In the genomic region with DNA sequence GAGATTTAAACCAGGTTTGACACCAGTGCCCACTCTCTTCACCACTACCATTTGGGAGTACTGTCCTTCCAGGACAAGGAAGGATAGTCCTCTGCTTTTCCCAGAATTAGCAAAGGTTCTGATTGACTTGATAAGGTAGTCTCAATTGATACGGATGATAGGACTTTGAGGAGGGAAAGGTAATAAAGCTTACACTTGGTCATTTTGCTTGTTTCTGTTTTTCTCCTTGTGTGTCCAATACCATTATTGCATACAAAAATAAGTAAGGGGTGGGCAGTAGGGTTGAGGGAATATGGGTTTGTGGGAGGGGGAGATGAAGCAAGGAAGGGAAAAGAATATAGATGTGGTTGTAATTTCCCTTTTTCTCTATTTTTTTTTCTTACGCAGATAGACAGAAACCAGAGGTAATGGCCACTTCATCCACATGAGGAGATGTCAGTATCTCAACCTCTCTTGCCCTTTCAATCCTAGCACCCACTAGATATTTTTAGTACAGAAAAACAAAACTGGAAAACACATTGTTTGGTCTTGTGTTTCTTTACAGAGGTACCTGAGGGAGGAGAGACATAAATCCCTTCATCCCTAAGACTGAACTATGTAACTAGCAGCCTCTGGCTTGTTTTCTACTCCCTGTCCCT, we compare ENCODE assay signal across 16 cellular contexts. TPM values are rescaled to one million over a fixed set of nuclear protein-coding genes. Genes with fewer than 3 reads are reported as not detected.
DNase-seq lines count a peak whose midpoint lies in the region; ATAC-seq, FAIRE-seq and TF ChIP-seq lines count a peak whose summit lies in the region.
"Had no signal": no experiment of that assay in that cellular context is flagged by ENCODE, and none has a peak within 500 bp of the region (broad histone marks: within the 10 kb centered on the region; RNA-seq: fewer than 3 reads in every experiment).

No MANE protein-coding gene starts in this region.

- H3K27me3 ChIP-seq in ACC112 (ENCODE audit: insufficient read depth, low read length), result no peaks in the 10 kb centered on the region
- H3K27me3 ChIP-seq in CD8-positive, alpha-beta memory T cell (ENCODE audit: insufficient read depth, low read length, poor library complexity, severe bottlenecking), result no peaks in the 10 kb centered on the region
- H3K27me3 ChIP-seq: gastroesophageal sphincter, tibial nerve had no signal

- no peaks in the 10 kb centered on the region for H3K9me3 ChIP-seq in CD8-positive, alpha-beta memory T cell (ENCODE audit: low read length)
- no peaks in the 10 kb centered on the region for H3K9me3 ChIP-seq in kidney (ENCODE audit: control insufficient read depth in 1 of 2, low read length in 2 of 2)
- H3K9me3 ChIP-seq: gastroesophageal sphincter, tibial nerve had no signal

- H3K36me3 Mint-ChIP-seq in CD8-positive, alpha-beta memory T cell, result peaks cover 5 to 47% (median 14%) of the 10 kb centered on the region in 3 donors
- H3K36me3 Mint-ChIP-seq in activated CD8-positive, alpha-beta T cell treated with anti-CD3 and anti-CD28 coated beads, Interleukin-2, amount 10 ng/mL, durations not matched to agents 7 days and 5 days (ENCODE audit: low read depth), result peaks cover 54% of the 10 kb centered on the region
- peaks cover 6 to 23% of the 10 kb centered on the region in 2 donors for H3K36me3 Mint-ChIP-seq in naive B cell

- H3K4me1 ChIP-seq in ACC112 (ENCODE audit: control insufficient read depth, insufficient read depth, low read length, unreplicated experiment) (peaks cover 26% of the 10 kb centered on the region), kidney (ENCODE audit: control insufficient read depth in 1 of 2, insufficient read depth in 1 of 2, low read depth in 1 of 2, low read length in 2 of 2) (peaks cover 3 to 5% of the 10 kb centered on the region in 2 donors)
- peaks cover 70% of the 10 kb centered on the region for H3K4me1 ChIP-seq in CD8-positive, alpha-beta memory T cell (ENCODE audit: insufficient read depth, low read length)

- no peak overlapping the region for H2AFZ ChIP-seq in ACC112 (ENCODE audit: low read length, unreplicated experiment)

- H3K27me3 Mint-ChIP-seq in CD8-positive, alpha-beta memory T cell, result no peaks in the 10 kb centered on the region
- H3K27me3 Mint-ChIP-seq in activated CD8-positive, alpha-beta T cell treated with anti-CD3 and anti-CD28 coated beads, Interleukin-2, amount 10 ng/mL, durations not matched to agents 7 days and 5 days (ENCODE audit: low read depth), result no peaks in the 10 kb centered on the region
- H3K27me3 Mint-ChIP-seq in naive B cell, result no peaks in the 10 kb centered on the region
- H3K27me3 Mint-ChIP-seq: progenitor cell of endocrine pancreas had no signal

- intact Hi-C loops in kidney (cut with DNase I), result no loop called here

- no peak for TF ChIP-seq CTCF in kidney (IDR thresholded peaks at IDR 0.05; ENCODE audit: borderline replicate concordance, extremely low read depth, insufficient read depth)

- H3K27ac ChIP-seq in ACC112 (ENCODE audit: low read depth, low read length), result 0 out of 2 replicates have a peak overlapping the region, but pooled peaks have one; percentile 0
- H3K27ac ChIP-seq in CD8-positive, alpha-beta memory T cell (ENCODE audit: low read depth, low read length), result no peak overlapping the region
- H3K27ac ChIP-seq in kidney (ENCODE audit: low read depth in 2 of 2, low read length in 2 of 2), result no peak overlapping the region
- H3K27ac ChIP-seq: C4-2B had no signal

- POLR2A ChIA-PET in CD8-positive, alpha-beta memory T cell (lab: Charles Lee), result interaction anchor here (0.6 to 5.6 kb wide), 2 partner anchors 9 to 24 kb away, joined by 3 to 88 read pairs; partner anchors contain the start of genes CDC42SE1 and MLLT11
- POLR2A ChIA-PET in activated CD8-positive, alpha-beta T cell treated with anti-CD3 and anti-CD28 coated beads, Interleukin-2, amount 10 ng/mL, durations not matched to agents 7 days and 5 days (lab: Charles Lee), result interaction anchor here (0.7 to 1.1 kb wide), 8 partner anchors 7 to 149 kb away, joined by 3 read pairs; partner anchors contain the start of genes CDC42SE1, GABPB2, PIP5K1A and VPS72

- peak overlapping the region in 3 of 7 donors; percentile 10 to 96 (median 23) for H3K4me3 Mint-ChIP-seq in CD8-positive, alpha-beta memory T cell
- no peak overlapping the region for H3K4me3 Mint-ChIP-seq in activated CD8-positive, alpha-beta T cell treated with anti-CD3 and anti-CD28 coated beads, Interleukin-2, amount 10 ng/mL, durations not matched to agents 7 days and 5 days
- H3K4me3 Mint-ChIP-seq in naive B cell, result peak overlapping the region in 3 of 8 donors; percentile 4 to 96 (median 6)

- H3K9me3 Mint-ChIP-seq in CD8-positive, alpha-beta memory T cell, result peaks cover 0 to 1% (median 0%) of the 10 kb centered on the region in 5 donors
- no peaks in the 10 kb centered on the region for H3K9me3 Mint-ChIP-seq in activated CD8-positive, alpha-beta T cell treated with anti-CD3 and anti-CD28 coated beads, Interleukin-2, amount 10 ng/mL, durations not matched to agents 7 days and 5 days (ENCODE audit: insufficient read depth)
- H3K9me3 Mint-ChIP-seq in naive B cell, result no peaks in the 10 kb centered on the region

- FAIRE-seq in kidney (lab: Jason Lieb, UNC), result no peak

- peaks cover 18% of the 10 kb centered on the region for H3K36me3 ChIP-seq in ACC112 (ENCODE audit: insufficient read depth, low read length)
- H3K36me3 ChIP-seq in CD8-positive, alpha-beta memory T cell (ENCODE audit: insufficient read depth, low read length), result peaks cover 35% of the 10 kb centered on the region
- peaks cover 19 to 32% of the 10 kb centered on the region in 2 donors for H3K36me3 ChIP-seq in kidney (ENCODE audit: control insufficient read depth in 1 of 2, insufficient read depth in 2 of 2, low read length in 2 of 2)

- CTCF ChIA-PET in CD8-positive, alpha-beta memory T cell (lab: Charles Lee), result interaction anchor here (1.5 to 8.9 kb wide), 3 partner anchors 9 to 25 kb away, joined by 5 to 94 read pairs (median 60); partner anchors contain the start of genes CDC42SE1, GABPB2 and MLLT11
- CTCF ChIA-PET in activated CD8-positive, alpha-beta T cell treated with anti-CD3 and anti-CD28 coated beads, Interleukin-2, amount 10 ng/mL, durations not matched to agents 7 days and 5 days (lab: Charles Lee), result interaction anchor here (1.2 to 7.8 kb wide), 3 partner anchors 10 to 105 kb away, joined by 3 to 77 read pairs (median 60); partner anchors contain the start of genes CDC42SE1 and MLLT11

- no peak for DNase-seq in CD8-positive, alpha-beta memory T cell
- no peak for DNase-seq in activated CD8-positive, alpha-beta T cell treated with anti-CD3 and anti-CD28 coated beads, Interleukin-2, amount 10 ng/mL, durations not matched to agents 7 days and 5 days
- no peak for DNase-seq in naive B cell
- no peak for DNase-seq in OCI-M1 (lab: John Stamatoyannopoulos, UW)
- no peak for DNase-seq in kidney
- DNase-seq: activated naive CD4-positive, alpha-beta T cell; mesenchymal stem cell; NCI-H2081; NCI-H524 treated with DMSO at 0.1 percent for 48 hours had no signal

- H3K79me2 ChIP-seq in ACC112 (ENCODE audit: control insufficient read depth, insufficient read depth, low read length, unreplicated experiment), result peaks cover 19% of the 10 kb centered on the region

- no peak overlapping the region for H3K9ac ChIP-seq in kidney (ENCODE audit: low read length in 2 of 2)

- H3K4me3 ChIP-seq in ACC112 (ENCODE audit: low read depth, low read length) (no peak overlapping the region; the same call in 1 of the 2 replicates), kidney (ENCODE audit: low read length in 2 of 2) (no peak overlapping the region)
- H3K4me3 ChIP-seq in CD8-positive, alpha-beta memory T cell (ENCODE audit: low read length), result no peak overlapping the region
- H3K4me3 ChIP-seq: gastroesophageal sphincter, tibial nerve had no signal

- H3K4me1 Mint-ChIP-seq in CD8-positive, alpha-beta memory T cell, result peaks cover 73 to 91% (median 79%) of the 10 kb centered on the region in 3 donors
- H3K4me1 Mint-ChIP-seq in activated CD8-positive, alpha-beta T cell treated with anti-CD3 and anti-CD28 coated beads, Interleukin-2, amount 10 ng/mL, durations not matched to agents 7 days and 5 days (ENCODE audit: low read depth), result peaks cover 53% of the 10 kb centered on the region
- peaks cover 37 to 69% (median 45%) of the 10 kb centered on the region in 3 donors for H3K4me1 Mint-ChIP-seq in naive B cell

- ATAC-seq in activated CD8-positive, alpha-beta T cell treated with anti-CD3 and anti-CD28 coated beads, Interleukin-2, amount 10 ng/mL, durations not matched to agents 7 days and 5 days, result no peak
- ATAC-seq in naive B cell (ENCODE audit: low read depth in 2 of 2), result no peak
- no peak for ATAC-seq in HG02798 (IDR thresholded peaks at IDR 0.05; ENCODE audit: poor library complexity, unreplicated experiment)
- ATAC-seq in HG02840 (IDR thresholded peaks at IDR 0.05; ENCODE audit: low FRiP score, unreplicated experiment), result no peak
- ATAC-seq: gastroesophageal sphincter had no signal

- H3K27ac Mint-ChIP-seq in CD8-positive, alpha-beta memory T cell, result peak overlapping the region; percentile 9 to 95 (median 66)
- H3K27ac Mint-ChIP-seq in activated CD8-positive, alpha-beta T cell treated with anti-CD3 and anti-CD28 coated beads, Interleukin-2, amount 10 ng/mL, durations not matched to agents 7 days and 5 days, result peak overlapping the region; percentile 22
- peak overlapping the region in 5 of 6 donors; percentile 9 to 99 (median 60) for H3K27ac Mint-ChIP-seq in naive B cell
- H3K27ac Mint-ChIP-seq: progenitor cell of endocrine pancreas had no signal

RNA-seq across cellular contexts. Expression of gene C1orf56, which starts 2.6 kb away (rescaled TPM):
- total RNA-seq in CD8-positive, alpha-beta memory T cell, result 1 to 10 TPM; 1.6 to 2.3 TPM
- polyA plus RNA-seq in CD8-positive, alpha-beta memory T cell, result 2.7 TPM
- 1 to 10 TPM; 1.3 TPM for total RNA-seq in activated CD8-positive, alpha-beta T cell treated with anti-CD3 and anti-CD28 coated beads, Interleukin-2, amount 10 ng/mL, durations not matched to agents 7 days and 5 days
- polyA plus RNA-seq in naive B cell (ENCODE audit: low read depth in 6 of 6) (10 to 100 TPM in 1 of 6 donors, 1 to 10 TPM in 5; 1.3 to 10.7 (median 8.2) TPM), kidney (ENCODE audit: insufficient read depth, low read depth, low replicate concordance) (12.8 TPM)
- total RNA-seq in kidney, result 6.2 TPM

RNA-seq across cellular contexts. Expression of gene CDC42SE1, which starts 9.3 kb away (rescaled TPM):
- 100 to 1,000 TPM; 201 to 213 TPM for total RNA-seq in CD8-positive, alpha-beta memory T cell
- polyA plus RNA-seq in CD8-positive, alpha-beta memory T cell, result 104 TPM
- 100 to 1,000 TPM; 238 to 245 TPM for total RNA-seq in activated CD8-positive, alpha-beta T cell treated with anti-CD3 and anti-CD28 coated beads, Interleukin-2, amount 10 ng/mL, durations not matched to agents 7 days and 5 days
- polyA plus RNA-seq in naive B cell (ENCODE audit: low read depth in 6 of 6) (100 to 1,000 TPM in 5 of 6 donors, 10 to 100 TPM in 1; 98.9 to 152 (median 119) TPM), kidney (ENCODE audit: insufficient read depth, low read depth, low replicate concordance) (36.6 TPM)
- total RNA-seq in kidney, result 107 TPM

RNA-seq across cellular contexts. Expression of gene MLLT11, which starts 10.0 kb away (rescaled TPM):
- 1 to 10 TPM; 3.3 to 3.9 TPM for total RNA-seq in CD8-positive, alpha-beta memory T cell
- 4.7 TPM for polyA plus RNA-seq in CD8-positive, alpha-beta memory T cell
- total RNA-seq in activated CD8-positive, alpha-beta T cell treated with anti-CD3 and anti-CD28 coated beads, Interleukin-2, amount 10 ng/mL, durations not matched to agents 7 days and 5 days, result 1 to 10 TPM; 5.7 to 6.0 TPM
- polyA plus RNA-seq in naive B cell (ENCODE audit: low read depth in 6 of 6) (1 to 10 TPM in 5 of 6 donors, under 1 TPM in 1; 0.82 to 3.1 (median 2.5) TPM), kidney (ENCODE audit: insufficient read depth, low read depth, low replicate concordance) (2.3 TPM)
- 1.4 TPM for total RNA-seq in kidney

RNA-seq across cellular contexts. Expression of gene BNIPL, which starts 13.8 kb away (rescaled TPM):
- total RNA-seq in CD8-positive, alpha-beta memory T cell, result 1 to 10 TPM in 1 of 2 experiments, under 1 TPM in 1; 0.75 to 1.3 TPM
- polyA plus RNA-seq in CD8-positive, alpha-beta memory T cell, result 0.08 TPM
- 1 to 10 TPM; 1.1 to 1.8 TPM for total RNA-seq in activated CD8-positive, alpha-beta T cell treated with anti-CD3 and anti-CD28 coated beads, Interleukin-2, amount 10 ng/mL, durations not matched to agents 7 days and 5 days
- under 1 TPM in 1 of 6 donors, not detected in 5; 0.19 TPM for polyA plus RNA-seq in naive B cell (ENCODE audit: low read depth in 6 of 6)
- 0.54 TPM for total RNA-seq in kidney
- 3.1 TPM for polyA plus RNA-seq in kidney (ENCODE audit: insufficient read depth, low read depth, low replicate concordance)

RNA-seq across cellular contexts. Expression of gene GABPB2, which starts 20.4 kb away (rescaled TPM):
- 10 to 100 TPM; 19.2 to 19.4 TPM for total RNA-seq in CD8-positive, alpha-beta memory T cell
- 16.0 TPM for polyA plus RNA-seq in CD8-positive, alpha-beta memory T cell
- total RNA-seq in activated CD8-positive, alpha-beta T cell treated with anti-CD3 and anti-CD28 coated beads, Interleukin-2, amount 10 ng/mL, durations not matched to agents 7 days and 5 days, result 10 to 100 TPM; 32.7 to 34.4 TPM
- polyA plus RNA-seq in naive B cell (ENCODE audit: low read depth in 6 of 6) (1 to 10 TPM; 2.4 to 9.2 (median 4.8) TPM), kidney (ENCODE audit: insufficient read depth, low read depth, low replicate concordance) (4.7 TPM)
- 20.5 TPM for total RNA-seq in kidney
